ENCODE assay signal across 1 cellular context in genomic region chr3:46935168-46935858, GRCh38.
TF ChIP-seq lines count a peak whose summit lies in the region.

No MANE protein-coding gene starts in this region.

TF ChIP-seq in K562, 482 proteins besides CTCF, POLR2A, EP300 and RAD21 (continued from another document and continues in another):
- 0 out of 2 replicates have a peak, but pooled peaks have one; percentile 44 for TF ChIP-seq ZBTB17 (CRISPR knock-in tag; IDR thresholded peaks at IDR 0.05)
- TF ChIP-seq JUND (IDR thresholded peaks at IDR 0.05; ENCODE audit: borderline replicate concordance, low read depth, low read length), result peak; percentile 99
- peak; percentile 99 for TF ChIP-seq JUND (tag; IDR thresholded peaks at IDR 0.05; ENCODE audit: borderline replicate concordance, low read depth, low read length)
- TF ChIP-seq MCM7 (IDR thresholded peaks at IDR 0.05), result no peak
- peak; percentile 19; the same call in 1 of the 2 replicates for TF ChIP-seq HINFP (tag; conservative IDR thresholded peaks at IDR 0.05; ENCODE audit: low read depth)
- TF ChIP-seq PHTF2 (CRISPR knock-in tag; IDR thresholded peaks at IDR 0.05), result no peak
- no peak for TF ChIP-seq TOE1 (IDR thresholded peaks at IDR 0.05; ENCODE audit: borderline replicate concordance)
- no peak for TF ChIP-seq TOE1 (CRISPR knock-in tag; IDR thresholded peaks at IDR 0.05; ENCODE audit: borderline replicate concordance, low read depth)
- TF ChIP-seq ETS1 (conservative IDR thresholded peaks at IDR 0.05; ENCODE audit: control insufficient read depth, low read depth, low read length), result no peak
- TF ChIP-seq SMC3 (conservative IDR thresholded peaks at IDR 0.05; ENCODE audit: insufficient read depth, low read depth, low read length), result no peak
- TF ChIP-seq MEF2D (tag; conservative IDR thresholded peaks at IDR 0.05; ENCODE audit: low read depth), result no peak
- no peak for TF ChIP-seq HNRNPUL1 (IDR thresholded peaks at IDR 0.05; ENCODE audit: low read length)
- no peak for TF ChIP-seq DIDO1 (tag; IDR thresholded peaks at IDR 0.05; ENCODE audit: low read depth)
- no peak for TF ChIP-seq LCOR (CRISPR knock-in tag; IDR thresholded peaks at IDR 0.05)
- no peak for TF ChIP-seq GABPA (tag; conservative IDR thresholded peaks at IDR 0.05; ENCODE audit: low read depth)
- TF ChIP-seq CREB1 (IDR thresholded peaks at IDR 0.05), result 0 out of 2 replicates have a peak, but pooled peaks have one; percentile 30
- 0 out of 2 replicates have a peak, but pooled peaks have one; percentile 21 for TF ChIP-seq CREB1 (CRISPR knock-in tag; IDR thresholded peaks at IDR 0.05)
- no peak for TF ChIP-seq ZNF707 (CRISPR knock-in tag; conservative IDR thresholded peaks at IDR 0.05)
- TF ChIP-seq GTF2A2 (tag; IDR thresholded peaks at IDR 0.05), result no peak
- no peak for TF ChIP-seq SRSF9 (IDR thresholded peaks at IDR 0.05; ENCODE audit: borderline replicate concordance, low read depth, low read length)
- TF ChIP-seq BCL6 (CRISPR knock-in tag; IDR thresholded peaks at IDR 0.05), result no peak
- TF ChIP-seq STAT6 (CRISPR knock-in tag; IDR thresholded peaks at IDR 0.05), result no peak
- TF ChIP-seq NR2C1 (IDR thresholded peaks at IDR 0.05), result no peak
- no peak for TF ChIP-seq NR2C1 (tag; IDR thresholded peaks at IDR 0.05)
- TF ChIP-seq EHMT2 (IDR thresholded peaks at IDR 0.05), result 0 out of 2 replicates have a peak, but pooled peaks have one; percentile 32
- no peak for TF ChIP-seq MYBL2 (IDR thresholded peaks at IDR 0.05; ENCODE audit: low read depth)
- TF ChIP-seq MYBL2 (CRISPR knock-in tag; IDR thresholded peaks at IDR 0.05; ENCODE audit: borderline replicate concordance), result no peak
- no peak for TF ChIP-seq EZH2 (IDR thresholded peaks at IDR 0.05; ENCODE audit: borderline replicate concordance, low read depth, low read length)
- no peak for TF ChIP-seq PHF20 (IDR thresholded peaks at IDR 0.05; ENCODE audit: partially characterized antibody)
- TF ChIP-seq ZNF444 (CRISPR knock-in tag; IDR thresholded peaks at IDR 0.05), result no peak
- peak; percentile 84 for TF ChIP-seq CTBP1 (IDR thresholded peaks at IDR 0.05; ENCODE audit: borderline replicate concordance)
- TF ChIP-seq ZNF253 (CRISPR knock-in tag; conservative IDR thresholded peaks at IDR 0.05), result no peak
- TF ChIP-seq RREB1 (CRISPR knock-in tag; IDR thresholded peaks at IDR 0.05), result no peak
- TF ChIP-seq MBD1 (CRISPR knock-in tag; IDR thresholded peaks at IDR 0.05), result no peak
- TF ChIP-seq HDAC6 (IDR thresholded peaks at IDR 0.05; ENCODE audit: low read depth, low read length), result no peak
- TF ChIP-seq MTA1 (IDR thresholded peaks at IDR 0.05; ENCODE audit: borderline replicate concordance), result peak; percentile 75
- TF ChIP-seq SRSF1 (IDR thresholded peaks at IDR 0.05; ENCODE audit: low read depth, low read length), result no peak
- no peak for TF ChIP-seq POLR2B (IDR thresholded peaks at IDR 0.05; ENCODE audit: low read depth, partially characterized antibody)
- no peak for TF ChIP-seq NFIX (CRISPR knock-in tag; IDR thresholded peaks at IDR 0.05; ENCODE audit: low read depth)
- no peak for TF ChIP-seq IRF9 (tag; IDR thresholded peaks at IDR 0.05)
- TF ChIP-seq MXI1 (IDR thresholded peaks at IDR 0.05; ENCODE audit: low read depth, low read length), result no peak
- TF ChIP-seq RBM39 (optimal IDR thresholded peaks at IDR 0.05; ENCODE audit: low read depth, low read length), result no peak
- TF ChIP-seq ZNF511 (CRISPR knock-in tag; IDR thresholded peaks at IDR 0.05), result no peak
- no peak for TF ChIP-seq FOXO4 (CRISPR knock-in tag; IDR thresholded peaks at IDR 0.05)
- TF ChIP-seq WHSC1 (IDR thresholded peaks at IDR 0.05; ENCODE audit: low read length), result no peak
- TF ChIP-seq ZNF445 (CRISPR knock-in tag; IDR thresholded peaks at IDR 0.05; ENCODE audit: low read depth), result no peak
- TF ChIP-seq CC2D1A (IDR thresholded peaks at IDR 0.05), result no peak
- no peak for TF ChIP-seq TRIM28 (IDR thresholded peaks at IDR 0.05)
- 0 out of 4 replicates have a peak, but pooled peaks of 1 of the 2 experiments have one; percentile 62 for TF ChIP-seq MLLT1 (IDR thresholded peaks at IDR 0.05)
- no peak for TF ChIP-seq SREBF2 (CRISPR knock-in tag; IDR thresholded peaks at IDR 0.05)
- TF ChIP-seq ZSCAN29 (IDR thresholded peaks at IDR 0.05), result no peak
- TF ChIP-seq ILF3 (IDR thresholded peaks at IDR 0.05; ENCODE audit: borderline replicate concordance), result no peak
